31 cellular contexts compared by ENCODE assay signal in the genomic region with DNA sequence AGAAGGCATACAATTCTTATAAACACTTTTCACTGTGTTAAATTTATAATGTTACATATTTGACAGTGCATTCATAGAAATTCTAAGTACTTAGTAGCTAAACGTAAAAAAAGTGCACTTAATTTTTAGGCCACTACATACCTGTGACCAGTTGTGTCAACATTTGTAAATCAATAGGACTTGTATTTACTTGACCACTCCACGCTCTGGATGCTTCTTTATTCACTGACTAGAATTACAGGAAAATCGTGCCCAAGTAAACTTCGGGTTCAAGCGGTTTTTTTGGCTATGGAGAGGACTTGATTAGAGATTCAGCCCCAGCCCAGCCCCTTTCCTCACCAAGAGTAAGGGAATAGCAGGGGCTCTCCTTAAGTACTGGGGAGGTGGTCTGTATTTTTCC. TPM values are rescaled to one million over a fixed set of nuclear protein-coding genes. Genes with fewer than 3 reads are reported as not detected.
"Had no signal": no experiment of that assay in that cellular context is flagged by ENCODE, and none has a peak within 500 bp of the region (broad histone marks: within the 10 kb centered on the region; RNA-seq: fewer than 3 reads in every experiment).

No MANE protein-coding gene starts in this region.

- H3K4me2 ChIP-seq: PC-9 had no signal

- H3K4me3 ChIP-seq: MG63, PC-9, SK-N-MC had no signal

- ATAC-seq: activated T-cell treated with anti-CD3 and anti-CD28 coated beads, Interleukin-2, amount 50 U/mL, for 72 hours; T-cell had no signal

- H3K27me3 ChIP-seq: brain microvascular endothelial cell, MG63 had no signal

- H3K27ac ChIP-seq: brain microvascular endothelial cell, PC-9, SK-N-MC had no signal

- H3K27me3 Mint-ChIP-seq: activated naive CD8-positive, alpha-beta T cell treated with anti-CD3 and anti-CD28 coated beads for 36 hours had no signal

- H2AFZ ChIP-seq: PC-9 had no signal

- H3K36me3 Mint-ChIP-seq: T-cell had no signal

- DNase-seq: activated CD4-positive, alpha-beta memory T cell treated with anti-CD3 and anti-CD28 coated beads, Interleukin-2, amount 10 ng/mL, durations not matched to agents 7 days and 5 days; activated CD4-positive, alpha-beta T cell treated with anti-CD3 and anti-CD28 coated beads, Interleukin-2, amount 10 ng/mL, durations not matched to agents 7 days and 5 days; activated CD4-positive, CD25-positive, alpha-beta regulatory T cell; activated CD8-positive, alpha-beta memory T cell treated with anti-CD3 and anti-CD28 coated beads, Interleukin-2, amount 50 U/mL, for 4 hours; activated gamma-delta T cell treated with Interleukin-2 at 50 U/mL for 16 hours; activated naive CD4-positive, alpha-beta T cell treated with anti-CD3 and anti-CD28 coated beads, Interleukin-2, amount 10 ng/mL, durations not matched to agents 7 days and 5 days; activated naive CD8-positive, alpha-beta T cell treated with anti-CD3 and anti-CD28 coated beads for 36 hours; activated T-cell treated with anti-CD3 and anti-CD28 coated beads, Interleukin-2, amount 50 U/mL, for 72 hours; brain microvascular endothelial cell; central memory CD4-positive, alpha-beta T cell; MG63; MV-4-11; NCI-H1092 treated with DMSO at 0.1 percent for 48 hours; NCI-H1417 treated with DMSO at 0.1 percent for 48 hours; NCI-H1694; NCI-H2029; NCI-H2107; NCI-H2171 treated with DMSO at 0.1 percent for 48 hours; NCI-H226; NCI-H526; NCI-H82; PC-9; SHP77 treated with DMSO at 0.1 percent for 48 hours; T-cell; T-helper 2 cell; T1000 had no signal

- H3K36me3 ChIP-seq: brain microvascular endothelial cell, MG63 had no signal

- H3K4me1 Mint-ChIP-seq: activated CD4-positive, alpha-beta memory T cell treated with anti-CD3 and anti-CD28 coated beads, Interleukin-2, amount 10 ng/mL, durations not matched to agents 7 days and 5 days; activated CD4-positive, alpha-beta T cell treated with anti-CD3 and anti-CD28 coated beads, Interleukin-2, amount 10 ng/mL, durations not matched to agents 7 days and 5 days; activated naive CD4-positive, alpha-beta T cell treated with anti-CD3 and anti-CD28 coated beads, Interleukin-2, amount 10 ng/mL, durations not matched to agents 7 days and 5 days; activated naive CD8-positive, alpha-beta T cell treated with anti-CD3 and anti-CD28 coated beads for 36 hours; T-cell had no signal

- H3K4me3 Mint-ChIP-seq: activated CD4-positive, alpha-beta memory T cell treated with anti-CD3 and anti-CD28 coated beads, Interleukin-2, amount 10 ng/mL, durations not matched to agents 7 days and 5 days; activated CD4-positive, alpha-beta T cell treated with anti-CD3 and anti-CD28 coated beads, Interleukin-2, amount 10 ng/mL, durations not matched to agents 7 days and 5 days; activated naive CD4-positive, alpha-beta T cell treated with anti-CD3 and anti-CD28 coated beads, Interleukin-2, amount 10 ng/mL, durations not matched to agents 7 days and 5 days; activated naive CD8-positive, alpha-beta T cell treated with anti-CD3 and anti-CD28 coated beads for 36 hours; activated T-cell treated with anti-CD3 and anti-CD28 coated beads, Interleukin-2, amount 50 U/mL, for 72 hours; T-cell had no signal

- H3K27ac Mint-ChIP-seq: activated CD4-positive, alpha-beta memory T cell treated with anti-CD3 and anti-CD28 coated beads, Interleukin-2, amount 10 ng/mL, durations not matched to agents 7 days and 5 days; activated CD4-positive, alpha-beta T cell treated with anti-CD3 and anti-CD28 coated beads, Interleukin-2, amount 10 ng/mL, durations not matched to agents 7 days and 5 days; activated naive CD4-positive, alpha-beta T cell treated with anti-CD3 and anti-CD28 coated beads, Interleukin-2, amount 10 ng/mL, durations not matched to agents 7 days and 5 days; activated naive CD8-positive, alpha-beta T cell treated with anti-CD3 and anti-CD28 coated beads for 36 hours; activated T-cell treated with anti-CD3 and anti-CD28 coated beads, Interleukin-2, amount 50 U/mL, for 72 hours; activated T-helper 2 cell treated with anti-CD3 and anti-CD28 coated beads, Interferon-gamma antibody, Interleukin-2, Interleukin-4, amounts not matched to agents 10 μg/mL and 5 μg/mL and 100 μg/mL, durations not matched to agents 14 hours and 24 hours and 36 hours; T-cell had no signal

RNA-seq across cellular contexts. Expression of a gene that starts 31.4 kb away (rescaled TPM):
- total RNA-seq: activated CD4-positive, alpha-beta memory T cell treated with anti-CD3 and anti-CD28 coated beads, Interleukin-2, amount 10 ng/mL, durations not matched to agents 7 days and 5 days; activated CD4-positive, alpha-beta T cell treated with anti-CD3 and anti-CD28 coated beads, Interleukin-2, amount 10 ng/mL, durations not matched to agents 7 days and 5 days; activated naive CD8-positive, alpha-beta T cell treated with anti-CD3 and anti-CD28 coated beads for 36 hours; activated T-cell treated with anti-CD3 and anti-CD28 coated beads, Interleukin-2, amount 50 U/mL, for 72 hours; activated T-helper 2 cell treated with anti-CD3 and anti-CD28 coated beads, Interferon-gamma antibody, Interleukin-2, Interleukin-4, amounts not matched to agents 10 μg/mL and 5 μg/mL and 100 μg/mL, durations not matched to agents 14 hours and 24 hours and 36 hours; chondrocyte; NCI-H460; PC-9; T-cell had no signal
- polyA plus RNA-seq: adipose tissue had no signal
